Comparison of ENCODE assay signal across 1 cellular context in genomic region chr19:37928527-37929286, GRCh38.
TF ChIP-seq lines count a peak whose summit lies in the region.

No MANE protein-coding gene starts in this region.

TF ChIP-seq in HEK293, 187 proteins besides CTCF, POLR2A, EP300 and RAD21 (continued from another document):
- TF ChIP-seq ZFP3 (tag by site-specific recombination; IDR thresholded peaks at IDR 0.05; ENCODE audit: low read depth) (peak; percentile 16; the same call in 1 of the 2 replicates), ZNF843 (tag by site-specific recombination; IDR thresholded peaks at IDR 0.05) (no peak), ZSCAN30 (tag by site-specific recombination; IDR thresholded peaks at IDR 0.05) (peak; percentile 56; the same call in 1 of the 2 replicates), PRDM10 (tag by site-specific recombination; IDR thresholded peaks at IDR 0.05) (0 out of 2 replicates have a peak, but pooled peaks have one; percentile 29), ZNF747 (tag by site-specific recombination; IDR thresholded peaks at IDR 0.05) (no peak), ZNF600 (tag by site-specific recombination; IDR thresholded peaks at IDR 0.05) (peak; percentile 86), ZNF561 (tag by site-specific recombination; IDR thresholded peaks at IDR 0.05; ENCODE audit: borderline replicate concordance) (0 out of 2 replicates have a peak, but pooled peaks have one; percentile 54), ZBTB7A (tag by site-specific recombination; IDR thresholded peaks at IDR 0.05; ENCODE audit: low read depth) (no peak), ZBTB20 (tag by site-specific recombination; IDR thresholded peaks at IDR 0.05) (peak; percentile 94)
